In genomic region chr3:114899186-114899931, GRCh38 we compare ENCODE assay signal across 10 cellular contexts.
DNase-seq lines count a peak whose midpoint lies in the region; ATAC-seq and TF ChIP-seq lines count a peak whose summit lies in the region.
"Had no signal": no experiment of that assay in that cellular context is flagged by ENCODE, and none has a peak within 500 bp of the region (broad histone marks: within the 10 kb centered on the region; RNA-seq: fewer than 3 reads in every experiment).

No MANE protein-coding gene starts in this region.

- dilution Hi-C loops in mammary epithelial cell (cut with HindIII; ENCODE audit: low sequenced_read_pairs) = no loop called here

- H3K9me2 ChIP-seq in OCI-LY7 (ENCODE audit: insufficient read depth, low read length) = no peaks in the 10 kb centered on the region

- no peak for TF ChIP-seq CTCF in mammary epithelial cell (conservative IDR thresholded peaks at IDR 0.05 in 1 of 2, IDR thresholded peaks at IDR 0.05 in 1 of 2; ENCODE audit: extremely low read depth in 1 of 2, insufficient read depth in 1 of 2, low read depth in 1 of 2, low read length in 2 of 2)
- TF ChIP-seq CTCF in OCI-LY7 (conservative IDR thresholded peaks at IDR 0.05; ENCODE audit: low read length) = no peak

- no peak overlapping the region for H3K9ac ChIP-seq in mammary epithelial cell (ENCODE audit: insufficient read depth, low read length)
- no peak overlapping the region for H3K9ac ChIP-seq in muscle layer of colon (ENCODE audit: low read length)

- POLR2A ChIA-PET in OCI-LY7 (lab: Charles Lee) = interaction anchor here (0.5 to 1.9 kb wide), 2 partner anchors 10 to 508 kb away, joined by 3 to 4 read pairs; no protein-coding TSS in a partner anchor

- no peak for ATAC-seq in HG02588 (IDR thresholded peaks at IDR 0.05; ENCODE audit: unreplicated experiment)
- no peak for ATAC-seq in GM18861 (IDR thresholded peaks at IDR 0.05; ENCODE audit: unreplicated experiment)

- intact Hi-C loops in mammary epithelial cell (cut with micrococcal nuclease) (loop anchor here (5.0 kb wide), 1 partner anchor 477 kb away; no protein-coding TSS in a partner anchor), OCI-LY7 (cut with micrococcal nuclease; ENCODE audit: unreplicated experiment) (no loop called here)

- H4K20me1 ChIP-seq in mammary epithelial cell (ENCODE audit: insufficient read depth, low read length) = no peaks in the 10 kb centered on the region
- H4K20me1 ChIP-seq in OCI-LY7 (ENCODE audit: insufficient read depth, low read length) = no peaks in the 10 kb centered on the region

- H3K4me1 ChIP-seq in mammary epithelial cell (ENCODE audit: insufficient read depth, low read length) (no peaks in the 10 kb centered on the region), muscle layer of colon (ENCODE audit: insufficient read depth, low read length) (peaks cover 30% of the 10 kb centered on the region), OCI-LY7 (ENCODE audit: insufficient read depth, low read length, poor library complexity, severe bottlenecking) (no peaks in the 10 kb centered on the region)

- no peak overlapping the region for H3K4me2 ChIP-seq in mammary epithelial cell (ENCODE audit: insufficient read depth, low read depth, low read length)
- no peak overlapping the region for H3K4me2 ChIP-seq in OCI-LY7 (ENCODE audit: low read length)

- H3K4me3 ChIP-seq in mammary epithelial cell (replicated peaks in 1 of 3; ENCODE audit: insufficient read depth in 1 of 3, low read depth in 2 of 3, low read length in 3 of 3) = no peak overlapping the region
- no peak overlapping the region for H3K4me3 ChIP-seq in muscle layer of colon (ENCODE audit: low read depth in 1 of 2, low read length in 2 of 2)
- H3K4me3 ChIP-seq in OCI-LY7 (ENCODE audit: low read depth, low read length, poor library complexity, severe bottlenecking) = no peak overlapping the region

- no peaks in the 10 kb centered on the region for H3K27me3 ChIP-seq in mammary epithelial cell (ENCODE audit: insufficient read depth, low read length)
- H3K27me3 ChIP-seq in muscle layer of colon (ENCODE audit: control insufficient read depth in 1 of 2, insufficient read depth in 2 of 2, low read length in 2 of 2) = no peaks in the 10 kb centered on the region

- 40% methylated on average over 4 of the region's 4 CpGs for WGBS in mammary epithelial cell (ENCODE audit: low coverage, missing lambda C conversion rate)

- in situ Hi-C loops in mammary epithelial cell (cut with MboI; ENCODE audit: low sequenced_read_pairs in 2 of 2) = no loop called here

- no peaks in the 10 kb centered on the region for H3K36me3 ChIP-seq in mammary epithelial cell (ENCODE audit: insufficient read depth, low read length)
- no peaks in the 10 kb centered on the region for H3K36me3 ChIP-seq in muscle layer of colon (ENCODE audit: insufficient read depth, low read length)
- H3K36me3 ChIP-seq in OCI-LY7 (ENCODE audit: insufficient read depth, low read length) = no peaks in the 10 kb centered on the region

- BruUV-seq in mammary epithelial cell (replicated peaks; lab: Mats Ljungman, UMichigan) (no TSS peak), OCI-LY7 (replicated peaks; lab: Mats Ljungman, UMichigan) (no TSS peak)

- no peak overlapping the region for H3K27ac ChIP-seq in mammary epithelial cell (ENCODE audit: insufficient read depth, low read depth, low read length)
- H3K27ac ChIP-seq in muscle layer of colon (ENCODE audit: low read depth, low read length) = peak overlapping the region; percentile 25
- H3K27ac ChIP-seq in OCI-LY7 (ENCODE audit: low read depth, low read length, poor library complexity, severe bottlenecking) = no peak overlapping the region

- DNase-seq in DMS53 treated with DMSO at 0.1 percent for 48 hours (lab: John Stamatoyannopoulos, UW; ENCODE audit: unreplicated experiment) (peak; percentile 94), NCI-H1930 (lab: John Stamatoyannopoulos, UW) (peak; percentile 52 to 69), mammary epithelial cell (peak; percentile 2), OCI-LY7 (ENCODE audit: low spot score) (no peak), activated gamma-delta T cell (lab: John Stamatoyannopoulos, UW) (no peak)
- DNase-seq: HCEC 1CT; NK-92 treated with Interleukin-12 subunit alpha and Interleukin-12 subunit beta, amount 100 ng/mL, for 24 hours had no signal

- CTCF ChIA-PET in mammary epithelial cell (lab: Charles Lee; ENCODE audit: low non-redundant PET) (no interaction called here), OCI-LY7 (lab: Charles Lee; ENCODE audit: unreplicated experiment) (no interaction called here)

- H2AFZ ChIP-seq in mammary epithelial cell (ENCODE audit: low read depth, low read length) (no peak overlapping the region), OCI-LY7 (ENCODE audit: low read length) (no peak overlapping the region)

- H3K9me3 ChIP-seq in mammary epithelial cell (replicated peaks; ENCODE audit: insufficient read depth, low read length) = no peaks in the 10 kb centered on the region
- H3K9me3 ChIP-seq in muscle layer of colon (ENCODE audit: low read length) = no peaks in the 10 kb centered on the region
- H3K9me3 ChIP-seq in OCI-LY7 (ENCODE audit: low read length) = no peaks in the 10 kb centered on the region

- H3K79me2 ChIP-seq in mammary epithelial cell (ENCODE audit: insufficient read depth, low read length) = no peaks in the 10 kb centered on the region
- H3K79me2 ChIP-seq in OCI-LY7 (ENCODE audit: insufficient read depth, low read depth, low read length) = no peaks in the 10 kb centered on the region

Comparison
In these comparisons a context has a peak if more than half of its experiments do, and no peak if none do; other contexts are left out.
1. DNase-seq: peak in DMS53 treated with DMSO at 0.1 percent for 48 hours (single experiment), NCI-H1930 (2 of 2) and mammary epithelial cell (single experiment); none in OCI-LY7 (single experiment) and activated gamma-delta T cell (single experiment).